1 cellular context compared by ENCODE assay signal in the genomic region with DNA sequence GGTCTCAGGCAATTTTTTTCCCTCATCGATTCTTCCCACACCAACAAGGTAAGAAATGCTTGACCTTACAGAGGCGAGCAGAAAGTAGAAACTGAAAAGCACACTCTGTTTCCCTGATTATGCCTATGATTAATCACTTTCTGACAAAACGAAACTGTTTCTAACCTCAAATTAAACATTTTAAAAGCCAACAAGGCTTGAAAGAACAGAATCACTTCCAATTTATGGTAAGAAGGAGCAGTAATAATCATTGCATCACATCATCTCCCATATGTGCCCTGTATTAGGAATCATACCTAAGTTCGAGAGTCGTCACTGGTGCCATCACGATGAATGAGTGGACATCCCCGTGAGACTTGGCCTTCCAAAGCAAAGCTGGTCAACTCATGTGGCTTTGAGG.
TF ChIP-seq lines count a peak whose summit lies in the region.

No MANE protein-coding gene starts in this region.

TF ChIP-seq in GM12878, 131 proteins besides CTCF, POLR2A, EP300 and RAD21:
- TF ChIP-seq BCL11A (IDR thresholded peaks at IDR 0.05; ENCODE audit: low read depth, low read length) (0 out of 2 replicates have a peak, but pooled peaks have one; percentile 12), IKZF2 (IDR thresholded peaks at IDR 0.05) (peak; percentile 45 to 61; a peak in 2 of 4 replicates), HDAC6 (IDR thresholded peaks at IDR 0.05; ENCODE audit: unreplicated experiment) (no peak), MTA2 (IDR thresholded peaks at IDR 0.05; ENCODE audit: low read depth) (peak; percentile 81), HDAC2 (IDR thresholded peaks at IDR 0.05) (no peak), IKZF1 (conservative IDR thresholded peaks at IDR 0.05) (peak; percentile 51), DPF2 (IDR thresholded peaks at IDR 0.05) (0 out of 2 replicates have a peak, but pooled peaks have one; percentile 53)
- TF ChIP-seq, protein P1, sequence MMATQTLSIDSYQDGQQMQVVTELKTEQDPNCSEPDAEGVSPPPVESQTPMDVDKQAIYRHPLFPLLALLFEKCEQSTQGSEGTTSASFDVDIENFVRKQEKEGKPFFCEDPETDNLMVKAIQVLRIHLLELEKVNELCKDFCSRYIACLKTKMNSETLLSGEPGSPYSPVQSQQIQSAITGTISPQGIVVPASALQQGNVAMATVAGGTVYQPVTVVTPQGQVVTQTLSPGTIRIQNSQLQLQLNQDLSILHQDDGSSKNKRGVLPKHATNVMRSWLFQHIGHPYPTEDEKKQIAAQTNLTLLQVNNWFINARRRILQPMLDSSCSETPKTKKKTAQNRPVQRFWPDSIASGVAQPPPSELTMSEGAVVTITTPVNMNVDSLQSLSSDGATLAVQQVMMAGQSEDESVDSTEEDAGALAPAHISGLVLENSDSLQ (IDR thresholded peaks at IDR 0.05) = 0 out of 2 replicates have a peak, but pooled peaks have one; percentile 18
- TF ChIP-seq, protein P2, sequence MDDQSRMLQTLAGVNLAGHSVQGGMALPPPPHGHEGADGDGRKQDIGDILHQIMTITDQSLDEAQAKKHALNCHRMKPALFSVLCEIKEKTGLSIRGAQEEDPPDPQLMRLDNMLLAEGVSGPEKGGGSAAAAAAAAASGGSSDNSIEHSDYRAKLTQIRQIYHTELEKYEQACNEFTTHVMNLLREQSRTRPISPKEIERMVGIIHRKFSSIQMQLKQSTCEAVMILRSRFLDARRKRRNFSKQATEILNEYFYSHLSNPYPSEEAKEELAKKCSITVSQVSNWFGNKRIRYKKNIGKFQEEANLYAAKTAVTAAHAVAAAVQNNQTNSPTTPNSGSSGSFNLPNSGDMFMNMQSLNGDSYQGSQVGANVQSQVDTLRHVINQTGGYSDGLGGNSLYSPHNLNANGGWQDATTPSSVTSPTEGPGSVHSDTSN (IDR thresholded peaks at IDR 0.05; ENCODE audit: insufficient replicate concordance, low read depth, low read length) = peak; percentile 52
TF ChIP-seq in GM12878: peak in this region for 7.
